ENCODE assay signal across 11 cellular contexts in the genomic region with DNA sequence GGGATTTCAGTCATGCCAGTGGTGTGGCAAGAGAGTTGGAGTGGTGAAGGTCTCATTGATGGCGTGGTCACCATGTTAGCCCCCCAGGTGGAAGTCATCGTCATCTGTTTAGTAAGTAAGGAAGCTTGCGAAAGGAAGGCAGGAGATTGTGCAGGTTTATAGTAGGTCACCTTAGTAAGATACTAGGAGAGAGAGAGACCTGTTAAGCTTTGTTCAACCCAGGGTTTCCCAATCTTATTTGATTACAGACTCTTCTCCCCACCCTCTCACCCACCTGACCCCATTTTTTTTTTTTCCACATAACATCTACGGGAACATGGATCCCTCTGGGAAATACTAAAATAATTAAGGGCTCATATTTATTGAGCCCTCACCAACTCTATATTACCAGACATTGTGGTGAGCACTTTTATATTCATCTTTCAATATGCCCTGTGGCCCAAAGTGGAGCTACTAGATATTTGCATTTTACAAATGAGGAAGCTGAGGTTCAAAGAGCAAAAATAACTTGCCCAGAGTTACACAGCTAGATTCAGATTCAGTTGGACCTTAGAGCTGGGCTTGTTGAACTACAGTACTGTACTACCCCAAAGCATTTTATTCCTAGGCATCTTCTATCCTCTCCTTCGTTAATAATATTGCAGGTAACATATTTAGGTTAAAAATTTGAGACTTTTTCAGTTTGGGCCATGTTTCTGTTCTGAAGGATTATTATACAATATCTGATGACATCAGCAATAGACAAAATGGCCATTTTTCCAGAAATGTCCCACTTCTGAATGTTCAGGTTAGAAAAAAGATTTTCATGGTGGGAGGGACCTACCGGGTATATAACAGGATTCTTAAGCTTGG. TPM values are rescaled to one million over a fixed set of nuclear protein-coding genes. Genes with fewer than 3 reads are reported as not detected.
DNase-seq lines count a peak whose midpoint lies in the region; ATAC-seq and TF ChIP-seq lines count a peak whose summit lies in the region.
"Had no signal": no experiment of that assay in that cellular context is flagged by ENCODE, and none has a peak within 500 bp of the region (broad histone marks: within the 10 kb centered on the region; RNA-seq: fewer than 3 reads in every experiment).

No MANE protein-coding gene starts in this region.

- CTCF ChIA-PET in activated CD8-positive, alpha-beta memory T cell treated with anti-CD3 and anti-CD28 coated beads, Interleukin-2, amount 10 ng/mL, durations not matched to agents 7 days and 5 days (lab: Charles Lee), result interaction anchor here (0.8 to 1.3 kb wide), 4 partner anchors 17 to 28 kb away, joined by 3 to 6 read pairs (median 4); no protein-coding TSS in a partner anchor

- H3K4me1 Mint-ChIP-seq in activated CD8-positive, alpha-beta memory T cell treated with anti-CD3 and anti-CD28 coated beads, Interleukin-2, amount 10 ng/mL, durations not matched to agents 7 days and 5 days, result no peaks in the 10 kb centered on the region

- ATAC-seq in GM18870 (IDR thresholded peaks at IDR 0.05; ENCODE audit: unreplicated experiment) (peak; percentile 94), HG02588 (IDR thresholded peaks at IDR 0.05; ENCODE audit: unreplicated experiment) (peak; percentile 77), HG03521 (IDR thresholded peaks at IDR 0.05; ENCODE audit: unreplicated experiment) (peak; percentile 89), right lobe of liver (peak; percentile 43 to 71 (median 59)), gastroesophageal sphincter (no peak)
- no peak for ATAC-seq in activated CD8-positive, alpha-beta memory T cell treated with anti-CD3 and anti-CD28 coated beads, Interleukin-2, amount 10 ng/mL, durations not matched to agents 7 days and 5 days

- H3K4me3 ChIP-seq in right lobe of liver (no peak overlapping the region), gastroesophageal sphincter (no peak overlapping the region)

- H3K36me3 Mint-ChIP-seq in activated CD8-positive, alpha-beta memory T cell treated with anti-CD3 and anti-CD28 coated beads, Interleukin-2, amount 10 ng/mL, durations not matched to agents 7 days and 5 days, result no peaks in the 10 kb centered on the region

- no peaks in the 10 kb centered on the region for H3K27me3 Mint-ChIP-seq in activated CD8-positive, alpha-beta memory T cell treated with anti-CD3 and anti-CD28 coated beads, Interleukin-2, amount 10 ng/mL, durations not matched to agents 7 days and 5 days

- H3K27me3 ChIP-seq in right lobe of liver (no peaks in the 10 kb centered on the region), gastroesophageal sphincter (no peaks in the 10 kb centered on the region)

- TF ChIP-seq POLR2A in right lobe of liver (IDR thresholded peaks at IDR 0.05), result no peak
- TF ChIP-seq POLR2A in gastroesophageal sphincter (IDR thresholded peaks at IDR 0.05), result no peak

- H3K36me3 ChIP-seq in right lobe of liver, result peaks cover 0 to 29% (median 4%) of the 10 kb centered on the region in 4 donors
- peaks cover 0 to 56% of the 10 kb centered on the region in 2 donors for H3K36me3 ChIP-seq in gastroesophageal sphincter

- no peak for DNase-seq in right lobe of liver
- no peak for DNase-seq in activated CD8-positive, alpha-beta memory T cell treated with anti-CD3 and anti-CD28 coated beads, Interleukin-2, amount 10 ng/mL, durations not matched to agents 7 days and 5 days
- DNase-seq in LoVo (ENCODE audit: low spot score), result no peak
- no peak for DNase-seq in retina
- DNase-seq: activated CD8-positive, alpha-beta memory T cell treated with anti-CD3 and anti-CD28 coated beads, Interleukin-2, amount 50 U/mL, for 48 hours; hippocampal formation; nucleus accumbens had no signal

- TF ChIP-seq EP300 in gastroesophageal sphincter (IDR thresholded peaks at IDR 0.05), result no peak

- 58% methylated on average over 6 of the region's 6 CpGs for WGBS in right lobe of liver (ENCODE audit: insufficient coverage, low coverage, low lambda C conversion rate, missing lambda C conversion rate)
- 79 to 91% methylated on average over 3 to 6 of the region's 6 CpGs for WGBS in gastroesophageal sphincter (ENCODE audit: low coverage in 1 of 2), 2 donors

- H3K4me1 ChIP-seq in right lobe of liver, result peaks cover 0 to 13% (median 4%) of the 10 kb centered on the region in 4 donors
- peaks cover 0 to 4% (median 0%) of the 10 kb centered on the region in 3 donors for H3K4me1 ChIP-seq in gastroesophageal sphincter

- TF ChIP-seq CTCF in right lobe of liver (IDR thresholded peaks at IDR 0.05), result no peak
- no peak for TF ChIP-seq CTCF in gastroesophageal sphincter (IDR thresholded peaks at IDR 0.05)

- intact Hi-C loops in right lobe of liver (cut with DNase I), result no loop called here

- no peaks in the 10 kb centered on the region for H3K9me3 Mint-ChIP-seq in activated CD8-positive, alpha-beta memory T cell treated with anti-CD3 and anti-CD28 coated beads, Interleukin-2, amount 10 ng/mL, durations not matched to agents 7 days and 5 days (ENCODE audit: low read depth)

- no peak overlapping the region for H3K4me3 Mint-ChIP-seq in activated CD8-positive, alpha-beta memory T cell treated with anti-CD3 and anti-CD28 coated beads, Interleukin-2, amount 10 ng/mL, durations not matched to agents 7 days and 5 days

- no peaks in the 10 kb centered on the region for H3K9me3 ChIP-seq in right lobe of liver
- no peaks in the 10 kb centered on the region for H3K9me3 ChIP-seq in gastroesophageal sphincter

- H3K27ac ChIP-seq in right lobe of liver (peak overlapping the region in 1 of 3 donors; percentile 10), gastroesophageal sphincter (no peak overlapping the region)

- H3K27ac Mint-ChIP-seq in activated CD8-positive, alpha-beta memory T cell treated with anti-CD3 and anti-CD28 coated beads, Interleukin-2, amount 10 ng/mL, durations not matched to agents 7 days and 5 days, result no peak overlapping the region

RNA-seq across cellular contexts. Expression of a gene that starts 13.2 kb away (rescaled TPM):
- 10 to 100 TPM; 41.3 to 89.8 (median 80.5) TPM for total RNA-seq in right lobe of liver
- 10 to 100 TPM; 26.4 to 29.4 (median 26.6) TPM for total RNA-seq in gastroesophageal sphincter
- 10 to 100 TPM in 1 of 2 experiments, 1 to 10 TPM in 1; 8.1 to 12.2 TPM for total RNA-seq in activated CD8-positive, alpha-beta memory T cell treated with anti-CD3 and anti-CD28 coated beads, Interleukin-2, amount 10 ng/mL, durations not matched to agents 7 days and 5 days

RNA-seq across cellular contexts. Expression of a gene that starts 32.5 kb away (rescaled TPM):
- total RNA-seq in right lobe of liver (10 to 100 TPM; 22.1 to 39.0 (median 28.4) TPM), gastroesophageal sphincter (10 to 100 TPM; 23.3 to 52.4 (median 37.1) TPM)
- total RNA-seq in activated CD8-positive, alpha-beta memory T cell treated with anti-CD3 and anti-CD28 coated beads, Interleukin-2, amount 10 ng/mL, durations not matched to agents 7 days and 5 days, result 100 to 1,000 TPM; 100 to 104 TPM

Comparison
In these comparisons a context has a peak if more than half of its experiments do, and no peak if none do; other contexts are left out.
1. ATAC-seq: peak in GM18870 (single experiment), HG02588 (single experiment), HG03521 (single experiment) and right lobe of liver (4 of 4); none in gastroesophageal sphincter (single experiment) and activated CD8-positive, alpha-beta memory T cell treated with anti-CD3 and anti-CD28 coated beads, Interleukin-2, amount 10 ng/mL, durations not matched to agents 7 days and 5 days (single experiment).